ENCODE assay signal across 7 cellular contexts in genomic region chr2:218285604-218286003, GRCh38. TPM values are rescaled to one million over a fixed set of nuclear protein-coding genes. Genes with fewer than 3 reads are reported as not detected.
DNase-seq lines count a peak whose midpoint lies in the region; ATAC-seq and TF ChIP-seq lines count a peak whose summit lies in the region.

No MANE protein-coding gene starts in this region.

- no peaks in the 10 kb centered on the region for H3K36me3 ChIP-seq in KMS-11 (ENCODE audit: insufficient read depth)

- DNase-seq in activated naive CD8-positive, alpha-beta T cell treated with anti-CD3 and anti-CD28 coated beads for 36 hours: no peak
- DNase-seq in left ventricle myocardium superior (peak; percentile 82), inferior parietal cortex (ENCODE audit: extremely low spot score) (no peak), NCI-H1436 (lab: John Stamatoyannopoulos, UW) (no peak)
- DNase-seq in stimulated activated effector memory CD8-positive, alpha-beta T cell treated with anti-CD3 and anti-CD28 coated beads, Interleukin-12 subunit alpha, Interleukin-12 subunit beta, amount 100 ng/mL, for 72 hours (ENCODE audit: low spot score in 2 of 2): no peak

- no peak overlapping the region for H3K4me3 ChIP-seq in KMS-11 (IDR thresholded peaks at IDR 0.05; ENCODE audit: insufficient read depth, low read depth, low read length)

- peak overlapping the region; percentile 85 for H3K4me3 Mint-ChIP-seq in activated naive CD8-positive, alpha-beta T cell treated with anti-CD3 and anti-CD28 coated beads for 36 hours
- peak overlapping the region; percentile 89 for H3K4me3 Mint-ChIP-seq in stimulated activated effector memory CD8-positive, alpha-beta T cell treated with anti-CD3 and anti-CD28 coated beads, Interleukin-12 subunit alpha, Interleukin-12 subunit beta, amount 100 ng/mL, for 72 hours

- H3K36me3 Mint-ChIP-seq in activated naive CD8-positive, alpha-beta T cell treated with anti-CD3 and anti-CD28 coated beads for 36 hours: peaks cover 28% of the 10 kb centered on the region
- peaks cover 71% of the 10 kb centered on the region for H3K36me3 Mint-ChIP-seq in stimulated activated effector memory CD8-positive, alpha-beta T cell treated with anti-CD3 and anti-CD28 coated beads, Interleukin-12 subunit alpha, Interleukin-12 subunit beta, amount 100 ng/mL, for 72 hours

- peak overlapping the region; percentile 96 for H3K27ac Mint-ChIP-seq in activated naive CD8-positive, alpha-beta T cell treated with anti-CD3 and anti-CD28 coated beads for 36 hours
- H3K27ac Mint-ChIP-seq in stimulated activated effector memory CD8-positive, alpha-beta T cell treated with anti-CD3 and anti-CD28 coated beads, Interleukin-12 subunit alpha, Interleukin-12 subunit beta, amount 100 ng/mL, for 72 hours: peak overlapping the region; percentile 99

- ATAC-seq in left ventricle myocardium superior (peak; percentile 57), GM18907 (IDR thresholded peaks at IDR 0.05; ENCODE audit: unreplicated experiment) (no peak)
- no peak for ATAC-seq in stimulated activated effector memory CD8-positive, alpha-beta T cell treated with anti-CD3 and anti-CD28 coated beads, Interleukin-12 subunit alpha, Interleukin-12 subunit beta, amount 100 ng/mL, for 72 hours

- intact Hi-C loops in left ventricle myocardium superior (cut with micrococcal nuclease): no loop called here

- H3K27ac ChIP-seq in KMS-11: peak overlapping the region; percentile 78

- no peaks in the 10 kb centered on the region for H3K27me3 ChIP-seq in KMS-11 (ENCODE audit: insufficient read depth, low read depth)

- no peaks in the 10 kb centered on the region for H4K20me1 ChIP-seq in KMS-11 (ENCODE audit: insufficient read depth)

- no peak for TF ChIP-seq CTCF in KMS-11 (conservative IDR thresholded peaks at IDR 0.05; ENCODE audit: low read depth, low read length)

- no peak overlapping the region for H2AFZ ChIP-seq in KMS-11 (ENCODE audit: low read depth)

- H3K9ac ChIP-seq in KMS-11: no peak overlapping the region; the same call in 1 of the 2 replicates

- peaks cover 82% of the 10 kb centered on the region for H3K4me1 ChIP-seq in KMS-11 (ENCODE audit: low read depth, poor library complexity, severe bottlenecking)

- H3K9me3 Mint-ChIP-seq in activated naive CD8-positive, alpha-beta T cell treated with anti-CD3 and anti-CD28 coated beads for 36 hours: no peaks in the 10 kb centered on the region
- H3K9me3 Mint-ChIP-seq in stimulated activated effector memory CD8-positive, alpha-beta T cell treated with anti-CD3 and anti-CD28 coated beads, Interleukin-12 subunit alpha, Interleukin-12 subunit beta, amount 100 ng/mL, for 72 hours: no peaks in the 10 kb centered on the region

- H3K27me3 Mint-ChIP-seq in activated naive CD8-positive, alpha-beta T cell treated with anti-CD3 and anti-CD28 coated beads for 36 hours: no peaks in the 10 kb centered on the region

- peak overlapping the region; percentile 90 for H3K4me2 ChIP-seq in KMS-11

- peaks cover 66% of the 10 kb centered on the region for H3K4me1 Mint-ChIP-seq in activated naive CD8-positive, alpha-beta T cell treated with anti-CD3 and anti-CD28 coated beads for 36 hours
- H3K4me1 Mint-ChIP-seq in stimulated activated effector memory CD8-positive, alpha-beta T cell treated with anti-CD3 and anti-CD28 coated beads, Interleukin-12 subunit alpha, Interleukin-12 subunit beta, amount 100 ng/mL, for 72 hours: peaks cover 91% of the 10 kb centered on the region

- H3K79me2 ChIP-seq in KMS-11 (ENCODE audit: insufficient read depth, low read depth): peaks cover 57% of the 10 kb centered on the region

RNA-seq across cellular contexts. Expression of gene TMBIM1, which starts 6.7 kb away (rescaled TPM):
- 10 to 100 TPM; 47.5 to 52.2 TPM for total RNA-seq in activated naive CD8-positive, alpha-beta T cell treated with anti-CD3 and anti-CD28 coated beads for 36 hours
- total RNA-seq in left ventricle myocardium superior: 109 TPM

RNA-seq across cellular contexts. Expression of gene PNKD, which starts 15.3 kb away (rescaled TPM):
- 10 to 100 TPM; 23.6 to 25.1 TPM for total RNA-seq in activated naive CD8-positive, alpha-beta T cell treated with anti-CD3 and anti-CD28 coated beads for 36 hours
- 67.1 TPM for total RNA-seq in left ventricle myocardium superior

RNA-seq across cellular contexts. Expression of gene AAMP, which starts 15.7 kb away (rescaled TPM):
- total RNA-seq in activated naive CD8-positive, alpha-beta T cell treated with anti-CD3 and anti-CD28 coated beads for 36 hours: 10 to 100 TPM; 94.6 to 97.7 TPM
- total RNA-seq in left ventricle myocardium superior: 47.7 TPM

RNA-seq across cellular contexts. Expression of gene GPBAR1, which starts 24.8 kb away (rescaled TPM):
- under 1 TPM; 0.24 to 0.58 TPM for total RNA-seq in activated naive CD8-positive, alpha-beta T cell treated with anti-CD3 and anti-CD28 coated beads for 36 hours
- 0.67 TPM for total RNA-seq in left ventricle myocardium superior
